2 cellular contexts compared by ENCODE assay signal in the genomic region with DNA sequence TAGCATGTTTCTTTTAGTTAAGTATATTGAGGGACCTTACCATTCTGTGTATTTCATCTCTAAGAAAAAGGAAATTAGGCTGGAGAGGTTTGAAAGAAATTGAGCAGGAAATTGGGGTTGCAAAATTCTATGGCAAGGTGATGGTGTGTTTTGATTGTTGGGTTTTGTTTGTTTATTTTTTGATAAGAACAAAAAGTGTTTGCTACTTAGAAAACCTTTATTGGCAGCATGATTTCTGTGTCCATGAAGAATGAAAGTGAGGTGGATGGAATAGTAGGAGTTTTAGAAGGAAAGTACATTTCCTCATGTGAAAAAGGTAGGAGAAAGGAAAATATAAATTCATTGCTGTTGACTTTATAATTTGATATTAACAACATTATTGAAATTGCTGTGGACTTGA.
TF ChIP-seq lines count a peak whose summit lies in the region.

No MANE protein-coding gene starts in this region.

TF ChIP-seq in HEK293, 187 proteins besides CTCF, POLR2A, EP300 and RAD21 (continued from another document):
- peak; percentile 58 for TF ChIP-seq FEZF1 (tag by site-specific recombination; IDR thresholded peaks at IDR 0.05)
- TF ChIP-seq BCL6B (tag by site-specific recombination; IDR thresholded peaks at IDR 0.05), result peak; percentile 95
- TF ChIP-seq, protein P1, sequence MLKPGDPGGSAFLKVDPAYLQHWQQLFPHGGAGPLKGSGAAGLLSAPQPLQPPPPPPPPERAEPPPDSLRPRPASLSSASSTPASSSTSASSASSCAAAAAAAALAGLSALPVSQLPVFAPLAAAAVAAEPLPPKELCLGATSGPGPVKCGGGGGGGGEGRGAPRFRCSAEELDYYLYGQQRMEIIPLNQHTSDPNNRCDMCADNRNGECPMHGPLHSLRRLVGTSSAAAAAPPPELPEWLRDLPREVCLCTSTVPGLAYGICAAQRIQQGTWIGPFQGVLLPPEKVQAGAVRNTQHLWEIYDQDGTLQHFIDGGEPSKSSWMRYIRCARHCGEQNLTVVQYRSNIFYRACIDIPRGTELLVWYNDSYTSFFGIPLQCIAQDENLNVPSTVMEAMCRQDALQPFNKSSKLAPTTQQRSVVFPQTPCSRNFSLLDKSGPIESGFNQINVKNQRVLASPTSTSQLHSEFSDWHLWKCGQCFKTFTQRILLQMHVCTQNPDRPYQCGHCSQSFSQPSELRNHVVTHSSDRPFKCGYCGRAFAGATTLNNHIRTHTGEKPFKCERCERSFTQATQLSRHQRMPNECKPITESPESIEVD (tag by site-specific recombination; IDR thresholded peaks at IDR 0.05), result peak; percentile 79
- TF ChIP-seq ZSCAN30 (tag by site-specific recombination; IDR thresholded peaks at IDR 0.05), result no peak
- no peak for TF ChIP-seq ZNF548 (tag by site-specific recombination; IDR thresholded peaks at IDR 0.05)
- TF ChIP-seq PRDM1 (tag by site-specific recombination; IDR thresholded peaks at IDR 0.05), result peak; percentile 78
- 0 out of 2 replicates have a peak, but pooled peaks have one; percentile 11 for TF ChIP-seq ZNF518A (tag by site-specific recombination; conservative IDR thresholded peaks at IDR 0.05; ENCODE audit: low read depth)
- peak; percentile 36; the same call in 1 of the 2 replicates for TF ChIP-seq TCF7L2 (IDR thresholded peaks at IDR 0.05; ENCODE audit: borderline replicate concordance, low read depth, low read length)
TF ChIP-seq in HEK293: peak in this region for 8.

TF ChIP-seq in endothelial cell of umbilical vein, 7 proteins besides CTCF, POLR2A, EP300 and RAD21 (continued from another document):
- no peak for TF ChIP-seq GATA2 (IDR thresholded peaks at IDR 0.05; ENCODE audit: insufficient read depth, insufficient read length, low read depth, low read length)
- TF ChIP-seq MYC (IDR thresholded peaks at IDR 0.05; ENCODE audit: low read depth, low read length), result no peak
- TF ChIP-seq MAX (IDR thresholded peaks at IDR 0.05; ENCODE audit: insufficient read depth, insufficient read length), result no peak
- TF ChIP-seq EZH2 (IDR thresholded peaks at IDR 0.05; ENCODE audit: borderline replicate concordance, low read depth, low read length, severe bottlenecking), result no peak
- TF ChIP-seq POLR2AphosphoS5 (IDR thresholded peaks at IDR 0.05; ENCODE audit: insufficient read depth, low read depth, low read length), result no peak
TF ChIP-seq in endothelial cell of umbilical vein: peak in this region for 0.
